In the genomic region with DNA sequence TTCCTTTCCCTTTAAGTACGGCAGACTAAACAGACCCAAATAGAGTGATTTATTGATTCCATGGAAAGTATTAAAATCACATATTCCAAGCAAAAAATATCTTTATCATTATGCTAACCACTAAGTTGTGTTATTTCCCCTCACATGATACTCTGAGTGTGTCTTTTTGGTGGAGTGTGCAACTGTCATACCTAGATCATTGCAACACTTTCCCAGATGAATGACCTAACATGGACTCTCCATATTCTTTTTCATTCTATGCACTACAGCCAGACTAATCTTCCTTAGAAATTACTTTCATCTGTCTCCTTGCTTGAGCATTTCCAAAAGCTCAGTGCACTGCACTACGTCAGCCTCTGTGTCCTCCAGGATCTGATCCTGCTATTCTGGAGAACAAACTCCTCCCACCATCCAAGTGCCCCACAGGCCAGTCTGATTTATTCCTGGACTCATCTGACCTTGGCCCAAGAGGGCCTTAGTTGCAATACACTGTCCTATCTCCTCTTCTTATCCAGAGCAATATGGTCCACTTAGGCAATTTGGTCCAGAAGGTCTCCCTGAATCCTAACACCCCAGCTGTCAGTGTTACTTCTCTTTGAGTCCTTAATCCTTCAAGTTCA, we compare ENCODE assay signal across 20 cellular contexts.
DNase-seq lines count a peak whose midpoint lies in the region; TF ChIP-seq lines count a peak whose summit lies in the region.
"Had no signal": no experiment of that assay in that cellular context is flagged by ENCODE, and none has a peak within 500 bp of the region (broad histone marks: within the 10 kb centered on the region; RNA-seq: fewer than 3 reads in every experiment).

No MANE protein-coding gene starts in this region.

- H3K36me3 ChIP-seq in WERI-Rb-1 (no peaks in the 10 kb centered on the region), uterus (no peaks in the 10 kb centered on the region)

- no peak for TF ChIP-seq POLR2A in uterus (IDR thresholded peaks at IDR 0.05)

- no peaks in the 10 kb centered on the region for H3K36me3 Mint-ChIP-seq in activated CD4-positive, alpha-beta T cell treated with anti-CD3 and anti-CD28 coated beads, Interleukin-2, amount 10 ng/mL, durations not matched to agents 24 days and 14 days (ENCODE audit: low read depth)
- H3K36me3 Mint-ChIP-seq: CD8-positive, alpha-beta T cell had no signal

- H3K27me3 Mint-ChIP-seq in activated CD4-positive, alpha-beta T cell treated with anti-CD3 and anti-CD28 coated beads, Interleukin-2, amount 10 ng/mL, durations not matched to agents 24 days and 14 days: no peaks in the 10 kb centered on the region

- H3K9me3 ChIP-seq in WERI-Rb-1 (ENCODE audit: severe bottlenecking): no peaks in the 10 kb centered on the region
- H3K9me3 ChIP-seq in uterus: no peaks in the 10 kb centered on the region

- H3K27me3 ChIP-seq in WERI-Rb-1 (ENCODE audit: insufficient read depth, low read depth, severe bottlenecking) (no peaks in the 10 kb centered on the region), uterus (no peaks in the 10 kb centered on the region)

- DNase-seq in activated CD4-positive, alpha-beta T cell treated with anti-CD3 and anti-CD28 coated beads, Interleukin-2, amount 10 ng/mL, durations not matched to agents 24 days and 14 days: peak; percentile 40
- DNase-seq in activated CD4-positive, alpha-beta T cell treated with anti-CD3 and anti-CD28 coated beads, Interleukin-2, amount 50 U/mL, for 1 hour: no peak
- peak; percentile 51 for DNase-seq in WERI-Rb-1
- peak; percentile 16 for DNase-seq in fibroblast of the aortic adventitia (ENCODE audit: low read depth)
- no peak for DNase-seq in uterus
- no peak for DNase-seq in dedifferentiated amniotic fluid mesenchymal stem cell (ENCODE audit: extremely low spot score)
- no peak for DNase-seq in NCI-H345 (lab: John Stamatoyannopoulos, UW)
- DNase-seq in NCI-H2227 treated with DMSO at 0.1 percent for 48 hours (lab: John Stamatoyannopoulos, UW): no peak
- DNase-seq: AML-193; C1 segment of cervical spinal cord; CD8-positive, alpha-beta T cell; DND-41; Karpas-422; NCI-H1092; NCI-H1436; NCI-H187 treated with DMSO at 0.1 percent for 48 hours; NCI-H2107; NCI-H510A; NCI-H748 treated with DMSO at 0.1 percent for 48 hours had no signal

- H3K27ac Mint-ChIP-seq in activated CD4-positive, alpha-beta T cell treated with anti-CD3 and anti-CD28 coated beads, Interleukin-2, amount 10 ng/mL, durations not matched to agents 24 days and 14 days: no peak overlapping the region
- H3K27ac Mint-ChIP-seq: CD8-positive, alpha-beta T cell had no signal

- no peaks in the 10 kb centered on the region for H3K4me1 Mint-ChIP-seq in activated CD4-positive, alpha-beta T cell treated with anti-CD3 and anti-CD28 coated beads, Interleukin-2, amount 10 ng/mL, durations not matched to agents 24 days and 14 days

- H3K9me3 Mint-ChIP-seq in activated CD4-positive, alpha-beta T cell treated with anti-CD3 and anti-CD28 coated beads, Interleukin-2, amount 10 ng/mL, durations not matched to agents 24 days and 14 days: peaks cover 11% of the 10 kb centered on the region
- H3K9me3 Mint-ChIP-seq: CD8-positive, alpha-beta T cell had no signal

- intact Hi-C loops in activated CD4-positive, alpha-beta T cell treated with anti-CD3 and anti-CD28 coated beads, Interleukin-2, amount 10 ng/mL, durations not matched to agents 24 days and 14 days (cut with micrococcal nuclease): no loop called here
- intact Hi-C loops in uterus (cut with DNase I; ENCODE audit: low total_unique reads): no loop called here

- no peak overlapping the region for H3K4me3 Mint-ChIP-seq in activated CD4-positive, alpha-beta T cell treated with anti-CD3 and anti-CD28 coated beads, Interleukin-2, amount 10 ng/mL, durations not matched to agents 24 days and 14 days
- H3K4me3 Mint-ChIP-seq: CD8-positive, alpha-beta T cell had no signal

- TF ChIP-seq CTCF in WERI-Rb-1 (IDR thresholded peaks at IDR 0.05; ENCODE audit: low read depth, low read length) (no peak), fibroblast of the aortic adventitia (IDR thresholded peaks at IDR 0.05; ENCODE audit: insufficient read depth, low read length) (no peak), uterus (IDR thresholded peaks at IDR 0.05) (no peak)

- H3K27ac ChIP-seq in WERI-Rb-1 (no peak overlapping the region), uterus (peak overlapping the region; percentile 64 to 87)

- H3K4me1 ChIP-seq in uterus: peaks cover 0 to 4% of the 10 kb centered on the region in 2 donors

- H3K4me3 ChIP-seq in WERI-Rb-1 (ENCODE audit: low read depth, low read length): no peak overlapping the region
- H3K4me3 ChIP-seq in fibroblast of the aortic adventitia (ENCODE audit: low read depth, low read length): no peak overlapping the region
- H3K4me3 ChIP-seq in uterus: no peak overlapping the region
- H3K4me3 ChIP-seq: GM12878 had no signal

Comparison
In these comparisons a context has a peak if more than half of its experiments do, and no peak if none do; other contexts are left out.
1. DNase-seq: peak in activated CD4-positive, alpha-beta T cell treated with anti-CD3 and anti-CD28 coated beads, Interleukin-2, amount 10 ng/mL, durations not matched to agents 24 days and 14 days (single experiment), WERI-Rb-1 (single experiment) and fibroblast of the aortic adventitia (single experiment); none in activated CD4-positive, alpha-beta T cell treated with anti-CD3 and anti-CD28 coated beads, Interleukin-2, amount 50 U/mL, for 1 hour (single experiment), uterus (0 of 2), dedifferentiated amniotic fluid mesenchymal stem cell (single experiment), NCI-H345 (single experiment) and NCI-H2227 treated with DMSO at 0.1 percent for 48 hours (single experiment).